In genomic region chr15:88638626-88639372, GRCh38 we compare ENCODE assay signal across 8 cellular contexts. TPM values are rescaled to one million over a fixed set of nuclear protein-coding genes. Genes with fewer than 3 reads are reported as not detected.
DNase-seq lines count a peak whose midpoint lies in the region; ATAC-seq, FAIRE-seq and TF ChIP-seq lines count a peak whose summit lies in the region.

Gene ISG20, plus strand, starts transcription at chr15:88639016. Its CDS starts 351 bp downstream, at chr15:88639367.

- no peaks in the 10 kb centered on the region for H3K9me2 ChIP-seq in GM23338 (ENCODE audit: insufficient read depth)

- peaks cover 14% of the 10 kb centered on the region for H3K27me3 Mint-ChIP-seq in GM23338 (ENCODE audit: insufficient read depth, low read depth, poor library complexity)

- no peak within 1 kb of the TSS for H2AFZ ChIP-seq in GM23338

- peak within 1 kb of the TSS; percentile 54 for H3K27ac Mint-ChIP-seq in GM23338

- peak within 1 kb of the TSS; percentile 49 for H3K4me3 ChIP-seq in GM23338
- peak within 1 kb of the TSS; percentile 40 for H3K4me3 ChIP-seq in SJSA1

- H3K9me3 ChIP-seq in ES-I3 (ENCODE audit: control insufficient read depth, insufficient read depth, low read length), result no peaks in the 10 kb centered on the region
- H3K9me3 ChIP-seq in SJSA1 (replicated peaks), result no peaks in the 10 kb centered on the region

- peaks cover 11% of the 10 kb centered on the region; the same call in 2 of the 3 replicates for H3K36me3 Mint-ChIP-seq in GM23338 (ENCODE audit: low read depth)

- H3K27me3 ChIP-seq in GM23338 (ENCODE audit: insufficient read depth) (no peaks in the 10 kb centered on the region), SJSA1 (replicated peaks) (no peaks in the 10 kb centered on the region)

- H3K36me3 ChIP-seq in ES-I3 (ENCODE audit: insufficient read depth, low read length) (no peaks in the 10 kb centered on the region), GM23338 (ENCODE audit: insufficient read depth) (no peaks in the 10 kb centered on the region), SJSA1 (peaks cover 21% of the 10 kb centered on the region)

- peak within 1 kb of the TSS; percentile 78 for H3K4me2 ChIP-seq in GM23338

- peaks cover 44% of the 10 kb centered on the region for H3K4me1 Mint-ChIP-seq in GM23338

- FAIRE-seq in frontal cortex (lab: Jason Lieb, UNC), result no peak

- no peaks in the 10 kb centered on the region for H3K9me3 Mint-ChIP-seq in GM23338

- H4K20me1 ChIP-seq in GM23338 (replicated peaks; ENCODE audit: insufficient read depth), result peaks cover 9% of the 10 kb centered on the region; the same call in 1 of the 2 replicates

- peak; percentile 84 for ATAC-seq in GM23338

- H3F3A ChIP-seq in GM23338 (replicated peaks; ENCODE audit: low read depth), result peaks cover 23% of the 10 kb centered on the region

- H3K9ac ChIP-seq in ES-I3 (ENCODE audit: low read depth, low read length), result peak within 1 kb of the TSS; percentile 36

- DNase-seq in GM23338 (ENCODE audit: low spot score) (peak; percentile 95), Kasumi-1 (lab: John Stamatoyannopoulos, UW) (peak; percentile 89 to 90), SJSA1 (ENCODE audit: low read depth in 1 of 2, low spot score in 2 of 2) (peak; percentile 92 to 94), frontal cortex (ENCODE audit: low spot score in 2 of 2) (peak; percentile 54 to 93), non-pigmented ciliary epithelial cell (ENCODE audit: low read depth) (peak; percentile 84), superior temporal gyrus (ENCODE audit: extremely low spot score) (peak; percentile 75)
- DNase-seq in activated naive CD4-positive, alpha-beta T cell (lab: John Stamatoyannopoulos, UW), result peak; percentile 83 to 93 (median 89)

- H3K27ac ChIP-seq in GM23338 (ENCODE audit: low read depth), result peak within 1 kb of the TSS; percentile 87
- H3K27ac ChIP-seq in SJSA1, result peak within 1 kb of the TSS; percentile 83

- H3K4me3 Mint-ChIP-seq in GM23338, result peak within 1 kb of the TSS; percentile 63

- TF ChIP-seq CTCF in GM23338 (conservative IDR thresholded peaks at IDR 0.05; ENCODE audit: low read depth in 2 of 2), result peak in 1 of 2 experiments; percentile 35; a peak in 3 of 4 replicates

- no peaks in the 10 kb centered on the region for H3K79me2 ChIP-seq in GM23338 (replicated peaks; ENCODE audit: insufficient read depth)

- peaks cover 45% of the 10 kb centered on the region for H3K4me1 ChIP-seq in ES-I3 (ENCODE audit: insufficient read depth, low read length)
- H3K4me1 ChIP-seq in GM23338 (ENCODE audit: insufficient read depth), result peaks cover 31% of the 10 kb centered on the region
- H3K4me1 ChIP-seq in SJSA1 (replicated peaks), result peaks cover 13% of the 10 kb centered on the region

TF ChIP-seq in GM23338, 12 proteins besides CTCF, POLR2A, EP300 and RAD21:
- TF ChIP-seq ZNF114 (CRISPR knock-in tag; IDR thresholded peaks at IDR 0.05), result no peak
- no peak for TF ChIP-seq ZNF331 (CRISPR knock-in tag; IDR thresholded peaks at IDR 0.05; ENCODE audit: low read depth)
- no peak for TF ChIP-seq REST (IDR thresholded peaks at IDR 0.05; ENCODE audit: unreplicated experiment)
- TF ChIP-seq JUNB (IDR thresholded peaks at IDR 0.05; ENCODE audit: unreplicated experiment), result no peak
- no peak for TF ChIP-seq NANOG (IDR thresholded peaks at IDR 0.05; ENCODE audit: borderline replicate concordance)
- TF ChIP-seq CREB1 (CRISPR knock-in tag; IDR thresholded peaks at IDR 0.05; ENCODE audit: low read depth), result peak; percentile 90
- TF ChIP-seq STAT1 (IDR thresholded peaks at IDR 0.05; ENCODE audit: unreplicated experiment), result no peak
- TF ChIP-seq POLR2AphosphoS5 (IDR thresholded peaks at IDR 0.05; ENCODE audit: low read depth), result peak; percentile 64
- TF ChIP-seq EZH2 (IDR thresholded peaks at IDR 0.05; ENCODE audit: low read depth, unreplicated experiment), result no peak
- TF ChIP-seq, protein P1, sequence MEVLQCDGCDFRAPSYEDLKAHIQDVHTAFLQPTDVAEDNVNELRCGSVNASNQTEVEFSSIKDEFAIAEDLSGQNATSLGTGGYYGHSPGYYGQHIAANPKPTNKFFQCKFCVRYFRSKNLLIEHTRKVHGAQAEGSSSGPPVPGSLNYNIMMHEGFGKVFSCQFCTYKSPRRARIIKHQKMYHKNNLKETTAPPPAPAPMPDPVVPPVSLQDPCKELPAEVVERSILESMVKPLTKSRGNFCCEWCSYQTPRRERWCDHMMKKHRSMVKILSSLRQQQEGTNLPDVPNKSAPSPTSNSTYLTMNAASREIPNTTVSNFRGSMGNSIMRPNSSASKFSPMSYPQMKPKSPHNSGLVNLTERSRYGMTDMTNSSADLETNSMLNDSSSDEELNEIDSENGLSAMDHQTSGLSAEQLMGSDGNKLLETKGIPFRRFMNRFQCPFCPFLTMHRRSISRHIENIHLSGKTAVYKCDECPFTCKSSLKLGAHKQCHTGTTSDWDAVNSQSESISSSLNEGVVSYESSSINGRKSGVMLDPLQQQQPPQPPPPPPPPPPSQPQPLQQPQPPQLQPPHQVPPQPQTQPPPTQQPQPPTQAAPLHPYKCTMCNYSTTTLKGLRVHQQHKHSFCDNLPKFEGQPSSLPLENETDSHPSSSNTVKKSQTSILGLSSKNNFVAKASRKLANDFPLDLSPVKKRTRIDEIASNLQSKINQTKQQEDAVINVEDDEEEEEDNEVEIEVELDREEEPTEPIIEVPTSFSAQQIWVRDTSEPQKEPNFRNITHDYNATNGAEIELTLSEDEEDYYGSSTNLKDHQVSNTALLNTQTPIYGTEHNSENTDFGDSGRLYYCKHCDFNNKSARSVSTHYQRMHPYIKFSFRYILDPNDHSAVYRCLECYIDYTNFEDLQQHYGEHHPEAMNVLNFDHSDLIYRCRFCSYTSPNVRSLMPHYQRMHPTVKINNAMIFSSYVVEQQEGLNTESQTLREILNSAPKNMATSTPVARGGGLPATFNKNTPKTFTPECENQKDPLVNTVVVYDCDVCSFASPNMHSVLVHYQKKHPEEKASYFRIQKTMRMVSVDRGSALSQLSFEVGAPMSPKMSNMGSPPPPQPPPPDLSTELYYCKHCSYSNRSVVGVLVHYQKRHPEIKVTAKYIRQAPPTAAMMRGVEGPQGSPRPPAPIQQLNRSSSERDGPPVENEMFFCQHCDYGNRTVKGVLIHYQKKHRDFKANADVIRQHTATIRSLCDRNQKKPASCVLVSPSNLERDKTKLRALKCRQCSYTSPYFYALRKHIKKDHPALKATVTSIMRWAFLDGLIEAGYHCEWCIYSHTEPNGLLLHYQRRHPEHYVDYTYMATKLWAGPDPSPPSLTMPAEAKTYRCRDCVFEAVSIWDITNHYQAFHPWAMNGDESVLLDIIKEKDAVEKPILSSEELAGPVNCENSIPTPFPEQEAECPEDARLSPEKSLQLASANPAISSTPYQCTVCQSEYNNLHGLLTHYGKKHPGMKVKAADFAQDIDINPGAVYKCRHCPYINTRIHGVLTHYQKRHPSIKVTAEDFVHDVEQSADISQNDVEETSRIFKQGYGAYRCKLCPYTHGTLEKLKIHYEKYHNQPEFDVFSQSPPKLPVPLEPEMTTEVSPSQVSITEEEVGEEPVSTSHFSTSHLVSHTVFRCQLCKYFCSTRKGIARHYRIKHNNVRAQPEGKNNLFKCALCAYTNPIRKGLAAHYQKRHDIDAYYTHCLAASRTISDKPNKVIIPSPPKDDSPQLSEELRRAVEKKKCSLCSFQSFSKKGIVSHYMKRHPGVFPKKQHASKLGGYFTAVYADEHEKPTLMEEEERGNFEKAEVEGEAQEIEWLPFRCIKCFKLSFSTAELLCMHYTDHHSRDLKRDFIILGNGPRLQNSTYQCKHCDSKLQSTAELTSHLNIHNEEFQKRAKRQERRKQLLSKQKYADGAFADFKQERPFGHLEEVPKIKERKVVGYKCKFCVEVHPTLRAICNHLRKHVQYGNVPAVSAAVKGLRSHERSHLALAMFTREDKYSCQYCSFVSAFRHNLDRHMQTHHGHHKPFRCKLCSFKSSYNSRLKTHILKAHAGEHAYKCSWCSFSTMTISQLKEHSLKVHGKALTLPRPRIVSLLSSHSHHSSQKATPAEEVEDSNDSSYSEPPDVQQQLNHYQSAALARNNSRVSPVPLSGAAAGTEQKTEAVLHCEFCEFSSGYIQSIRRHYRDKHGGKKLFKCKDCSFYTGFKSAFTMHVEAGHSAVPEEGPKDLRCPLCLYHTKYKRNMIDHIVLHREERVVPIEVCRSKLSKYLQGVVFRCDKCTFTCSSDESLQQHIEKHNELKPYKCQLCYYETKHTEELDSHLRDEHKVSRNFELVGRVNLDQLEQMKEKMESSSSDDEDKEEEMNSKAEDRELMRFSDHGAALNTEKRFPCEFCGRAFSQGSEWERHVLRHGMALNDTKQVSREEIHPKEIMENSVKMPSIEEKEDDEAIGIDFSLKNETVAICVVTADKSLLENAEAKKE (CRISPR knock-in tag; IDR thresholded peaks at IDR 0.05), result no peak
TF ChIP-seq in GM23338: peak in this region for 2.

RNA-seq across cellular contexts. Expression of gene ISG20, which starts in this region (rescaled TPM):
- total RNA-seq in GM23338 (2014; rRNA removed; shearing (Covaris generic)), result 1.1 and 3.7 TPM in 2 replicates
- polyA plus RNA-seq in GM23338 (2016; fragmentation: Nextera tagmentation; extraction: Ambion mirVana), result 3.2 and 4.9 TPM in 2 replicates
- 0.50 and 1.2 TPM in 2 replicates for total RNA-seq in SJSA1 (2014; rRNA removed; shearing (Covaris generic))
- not detected for total RNA-seq in frontal cortex

Comparison
In these comparisons a context has a peak if more than half of its experiments do, and no peak if none do; other contexts are left out.
1. Peak in every context shown above with its lines: DNase-seq, ATAC-seq, H3K4me3 ChIP-seq and H3K27ac ChIP-seq.
2. Peak in DNase-seq in frontal cortex; RNA of the gene not detected or under 1 TPM.